Comparison of ENCODE assay signal across 16 cellular contexts in the genomic region with DNA sequence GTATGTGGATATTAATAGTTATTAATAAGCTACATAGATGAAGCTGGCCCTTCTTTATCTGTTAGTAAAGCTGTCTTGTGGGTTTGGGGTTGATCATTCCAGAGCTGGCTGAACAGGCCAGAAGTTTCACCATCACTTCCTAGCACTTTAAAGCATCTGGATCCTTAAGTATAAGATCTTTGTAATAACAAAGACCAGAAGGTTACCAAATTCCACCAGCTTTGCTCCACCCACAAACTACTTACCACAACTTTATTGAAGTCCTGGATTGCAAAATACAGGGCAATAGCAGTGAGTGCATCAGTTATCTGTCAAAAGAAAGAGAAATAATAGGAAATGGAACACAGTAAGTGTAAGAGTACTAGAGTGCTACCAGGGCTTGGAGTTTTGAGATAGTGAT. TPM values are rescaled to one million over a fixed set of nuclear protein-coding genes. Genes with fewer than 3 reads are reported as not detected.
DNase-seq lines count a peak whose midpoint lies in the region; ATAC-seq and TF ChIP-seq lines count a peak whose summit lies in the region.
"Had no signal": no experiment of that assay in that cellular context is flagged by ENCODE, and none has a peak within 500 bp of the region (broad histone marks: within the 10 kb centered on the region; RNA-seq: fewer than 3 reads in every experiment).

No MANE protein-coding gene starts in this region.

- H3K4me3 ChIP-seq in AG09309 (ENCODE audit: control insufficient read depth, low read depth, low read length) (no peak overlapping the region), gastroesophageal sphincter (no peak overlapping the region)
- H3K4me3 ChIP-seq: pancreas, tibial artery had no signal

- TF ChIP-seq POLR2A in gastroesophageal sphincter (IDR thresholded peaks at IDR 0.05): no peak

- H3K4me1 ChIP-seq in gastroesophageal sphincter: no peaks in the 10 kb centered on the region
- H3K4me1 ChIP-seq: tibial artery had no signal

- peaks cover 0 to 4% of the 10 kb centered on the region in 2 donors for H3K36me3 ChIP-seq in gastroesophageal sphincter
- H3K36me3 ChIP-seq: pancreas had no signal

- DNase-seq in AG09309 (ENCODE audit: low read depth) (peak; percentile 92), Kasumi-1 (lab: John Stamatoyannopoulos, UW) (peak; percentile 71 to 76), amniotic epithelial cell (ENCODE audit: low read depth) (peak; percentile 98), NCI-H1105 treated with DMSO at 0.1 percent for 48 hours (lab: John Stamatoyannopoulos, UW) (no peak), GM13977 (ENCODE audit: low spot score) (no peak), ureter (ENCODE audit: low spot score) (no peak)
- DNase-seq: ACHN; activated CD4-positive, alpha-beta memory T cell treated with anti-CD3 and anti-CD28 coated beads for 36 hours; activated effector memory CD4-positive, alpha-beta T cell treated with Interleukin-2 at 50 U/mL for 16 hours; caudate nucleus; GOT3; mesendoderm; pancreas had no signal

- TF ChIP-seq EP300 in gastroesophageal sphincter (IDR thresholded peaks at IDR 0.05): no peak

- H3K27ac ChIP-seq in gastroesophageal sphincter: no peak overlapping the region
- H3K27ac ChIP-seq: pancreas, tibial artery had no signal

- ATAC-seq in gastroesophageal sphincter (peak; percentile 69), GM19463 (IDR thresholded peaks at IDR 0.05; ENCODE audit: unreplicated experiment) (no peak)

- H3K9me3 ChIP-seq in gastroesophageal sphincter: no peaks in the 10 kb centered on the region
- H3K9me3 ChIP-seq: pancreas, tibial artery had no signal

- in situ Hi-C loops in GM13977 (cut with MboI; ENCODE audit: low pct_unique_long_range_greater_than_20kb, low sequenced_read_pairs, unreplicated experiment): no loop called here

- H3K27me3 ChIP-seq in gastroesophageal sphincter: no peaks in the 10 kb centered on the region
- H3K27me3 ChIP-seq: pancreas, tibial artery had no signal

- TF ChIP-seq CTCF in AG09309 (IDR thresholded peaks at IDR 0.05; ENCODE audit: control insufficient read depth, insufficient read depth, low read depth, low read length, missing control alignments) (no peak), gastroesophageal sphincter (IDR thresholded peaks at IDR 0.05) (no peak), GM13977 (IDR thresholded peaks at IDR 0.05; ENCODE audit: extremely low read depth, insufficient read depth, missing control alignments) (no peak)

RNA-seq across cellular contexts. Expression of gene PIGU, which starts 33.0 kb away (rescaled TPM):
- 10 to 100 TPM in 3 of 4 donors, 1 to 10 TPM in 1; 5.4 to 11.8 (median 10.8) TPM for total RNA-seq in gastroesophageal sphincter
- total RNA-seq in ureter: 33.5 TPM

Comparison
In these comparisons a context has a peak if more than half of its experiments do, and no peak if none do; other contexts are left out.
1. DNase-seq: peak in AG09309 (single experiment), Kasumi-1 (2 of 2) and amniotic epithelial cell (single experiment); none in NCI-H1105 treated with DMSO at 0.1 percent for 48 hours (single experiment), GM13977 (single experiment) and ureter (single experiment).